Comparison of ENCODE assay signal across 22 cellular contexts in the genomic region with DNA sequence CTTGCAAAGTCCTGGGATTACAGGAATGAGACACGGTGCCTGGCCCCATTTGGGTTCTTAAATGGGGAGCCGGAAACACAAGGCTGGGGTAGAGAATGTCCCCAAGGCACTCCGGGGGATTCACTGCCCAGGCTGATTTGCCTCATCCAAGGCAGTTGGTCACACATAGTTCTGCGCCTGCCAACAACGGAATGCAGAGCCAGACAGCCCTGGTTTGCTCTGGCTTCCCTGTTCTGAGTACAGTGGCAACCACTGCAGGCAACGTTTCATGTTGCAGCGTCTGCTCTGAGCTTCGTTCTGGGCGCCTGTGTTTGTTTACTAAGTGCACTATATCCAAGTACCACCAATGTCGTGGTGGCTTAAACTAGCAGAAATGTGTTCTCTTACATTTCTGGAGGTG.
A peak's percentile ranks its signal among the peaks of the same experiment; 100 is the strongest.
DNase-seq lines count a peak whose midpoint lies in the region; ATAC-seq, FAIRE-seq and TF ChIP-seq lines count a peak whose summit lies in the region.
"Had no signal": no experiment of that assay in that cellular context is flagged by ENCODE, and none has a peak within 500 bp of the region (broad histone marks: within the 10 kb centered on the region; RNA-seq: fewer than 3 reads in every experiment).

No MANE protein-coding gene starts in this region.

- intact Hi-C loops in HepG2 (cut with micrococcal nuclease; ENCODE audit: unreplicated experiment) (no loop called here), right lobe of liver (cut with DNase I) (no loop called here), right cardiac atrium (cut with DNase I) (no loop called here), A673 (cut with micrococcal nuclease; ENCODE audit: unreplicated experiment) (no loop called here)

- no peak for TF ChIP-seq RAD21 in HepG2 (CRISPR knock-in tag; IDR thresholded peaks at IDR 0.05)

- CTCF ChIA-PET in HepG2 (lab: Yijun Ruan, JAX; ENCODE audit: low intra/inter-chr PET ratio, low total read pairs), result no interaction called here
- CTCF ChIA-PET in A673 (lab: Charles Lee), result no interaction called here

- no peaks in the 10 kb centered on the region for H3K9me3 ChIP-seq in HepG2 (ENCODE audit: low read length)
- H3K9me3 ChIP-seq in right lobe of liver, result no peaks in the 10 kb centered on the region
- no peaks in the 10 kb centered on the region for H3K9me3 ChIP-seq in right cardiac atrium (ENCODE audit: control insufficient read depth, low read length)
- H3K9me3 ChIP-seq in A673 (ENCODE audit: low read depth, low read length, poor library complexity, severe bottlenecking), result no peaks in the 10 kb centered on the region
- H3K9me3 ChIP-seq: body of pancreas, SJSA1 had no signal

- TF ChIP-seq CTCF in HepG2 (CRISPR knock-in tag; IDR thresholded peaks at IDR 0.05), result no peak
- no peak for TF ChIP-seq CTCF in right lobe of liver (IDR thresholded peaks at IDR 0.05)
- TF ChIP-seq CTCF in bronchial epithelial cell (IDR thresholded peaks at IDR 0.05; ENCODE audit: insufficient read depth, low read length, severe bottlenecking), result no peak
- no peak for TF ChIP-seq CTCF in A673 (conservative IDR thresholded peaks at IDR 0.05; ENCODE audit: low read depth, low read length)

- no peaks in the 10 kb centered on the region for H3K36me3 Mint-ChIP-seq in stimulated activated effector memory CD8-positive, alpha-beta T cell treated with anti-CD3 and anti-CD28 coated beads, Interleukin-12 subunit alpha, Interleukin-12 subunit beta, amount 100 ng/mL, for 72 hours
- H3K36me3 Mint-ChIP-seq: stimulated activated memory B cell treated with anti-CD40 and anti-IgM and Interleukin-4, amounts not matched to agents 10 μg/mL and 1 μg/mL and 100 μg/mL, for 72 hours had no signal

- no peaks in the 10 kb centered on the region for H3K27me3 ChIP-seq in HepG2 (ENCODE audit: control insufficient read depth in 1 of 2, insufficient read depth in 2 of 2, low read length in 2 of 2)
- H3K27me3 ChIP-seq in right lobe of liver, result no peaks in the 10 kb centered on the region
- H3K27me3 ChIP-seq in bronchial epithelial cell (ENCODE audit: control insufficient read depth, insufficient read depth, low read length), result no peaks in the 10 kb centered on the region
- no peaks in the 10 kb centered on the region for H3K27me3 ChIP-seq in right cardiac atrium (ENCODE audit: control insufficient read depth, insufficient read depth)
- peaks cover 37% of the 10 kb centered on the region for H3K27me3 ChIP-seq in A673 (replicated peaks; ENCODE audit: insufficient read depth, low read depth, low read length, poor library complexity)
- H3K27me3 ChIP-seq: body of pancreas, SJSA1 had no signal

- DNase-seq in HepG2 (ENCODE audit: low spot score) (peak; percentile 4), right lobe of liver (no peak), bronchial epithelial cell (ENCODE audit: low read depth) (no peak), right cardiac atrium (no peak), A673 (ENCODE audit: low spot score) (no peak)
- DNase-seq in stimulated activated effector memory CD8-positive, alpha-beta T cell treated with anti-CD3 and anti-CD28 coated beads, Interleukin-12 subunit alpha, Interleukin-12 subunit beta, amount 100 ng/mL, for 72 hours (ENCODE audit: low spot score in 2 of 2), result no peak
- DNase-seq: activated CD4-positive, alpha-beta T cell treated with anti-CD3 and anti-CD28 coated beads for 48 hours; activated naive CD4-positive, alpha-beta T cell treated with anti-CD3 and anti-CD28 coated beads, Interleukin-2, amount 50 U/mL, for 16 hours; body of pancreas; DMS79; KG1; mesendoderm; MM.1S; NCI-H2081; NCI-H446; T1000; trophoblast cell had no signal

- H3K27ac ChIP-seq in HepG2 (ENCODE audit: extremely low read length, insufficient read depth, low read length) (no peak overlapping the region), right lobe of liver (no peak overlapping the region), right cardiac atrium (ENCODE audit: low read length) (no peak overlapping the region), A673 (ENCODE audit: low read depth, low read length, poor library complexity, severe bottlenecking) (no peak overlapping the region)
- H3K27ac ChIP-seq: body of pancreas, SJSA1 had no signal

- H3K9me3 Mint-ChIP-seq in stimulated activated effector memory CD8-positive, alpha-beta T cell treated with anti-CD3 and anti-CD28 coated beads, Interleukin-12 subunit alpha, Interleukin-12 subunit beta, amount 100 ng/mL, for 72 hours, result no peaks in the 10 kb centered on the region

- BruUV-seq in HepG2 (replicated peaks; lab: Mats Ljungman, UMichigan), result no TSS peak
- no TSS peak for BruUV-seq in A673 (replicated peaks; lab: Mats Ljungman, UMichigan)

- H3K4me2 ChIP-seq in HepG2 (ENCODE audit: low read depth, low read length), result peak overlapping the region; percentile 61

- no peak overlapping the region for H3K27ac Mint-ChIP-seq in stimulated activated effector memory CD8-positive, alpha-beta T cell treated with anti-CD3 and anti-CD28 coated beads, Interleukin-12 subunit alpha, Interleukin-12 subunit beta, amount 100 ng/mL, for 72 hours
- H3K27ac Mint-ChIP-seq: activated T-helper 17 cell treated with anti-CD3 and anti-CD28 coated beads, Interleukin-2, amount 50 U/mL, for 72 hours; stimulated activated memory B cell treated with anti-CD40 and anti-IgM and Interleukin-4, amounts not matched to agents 10 μg/mL and 1 μg/mL and 100 μg/mL, for 72 hours had no signal

- peak overlapping the region; percentile 62 for H2AFZ ChIP-seq in HepG2 (ENCODE audit: low read length)

- H3K4me1 Mint-ChIP-seq in stimulated activated effector memory CD8-positive, alpha-beta T cell treated with anti-CD3 and anti-CD28 coated beads, Interleukin-12 subunit alpha, Interleukin-12 subunit beta, amount 100 ng/mL, for 72 hours, result peaks cover 11% of the 10 kb centered on the region
- H3K4me1 Mint-ChIP-seq: activated T-helper 17 cell treated with anti-CD3 and anti-CD28 coated beads, Interleukin-2, amount 50 U/mL, for 72 hours had no signal

- H3K4me1 ChIP-seq in HepG2 (ENCODE audit: insufficient read depth, low read length) (peaks cover 17% of the 10 kb centered on the region; the same call in 1 of the 2 replicates), right lobe of liver (no peaks in the 10 kb centered on the region), right cardiac atrium (ENCODE audit: control insufficient read depth, insufficient read depth, low read length) (no peaks in the 10 kb centered on the region), A673 (ENCODE audit: insufficient read depth, low read length, poor library complexity, severe bottlenecking) (no peaks in the 10 kb centered on the region)
- H3K4me1 ChIP-seq: body of pancreas, SJSA1 had no signal

- POLR2A ChIA-PET in HepG2 (lab: Yijun Ruan, JAX) (no interaction called here), A673 (lab: Charles Lee; ENCODE audit: low non-redundant PET) (no interaction called here)

- H3K4me3 ChIP-seq in HepG2 (replicated peaks in 1 of 3; ENCODE audit: insufficient read depth in 1 of 3, low read depth in 2 of 3, low read length in 3 of 3), result peak overlapping the region in 1 of 3 experiments; percentile 42; a peak in 2 of 6 replicates
- H3K4me3 ChIP-seq in right lobe of liver, result no peak overlapping the region
- H3K4me3 ChIP-seq in bronchial epithelial cell (ENCODE audit: low read depth, low read length), result no peak overlapping the region
- H3K4me3 ChIP-seq in right cardiac atrium (ENCODE audit: low read length), result no peak overlapping the region
- H3K4me3 ChIP-seq in A673 (ENCODE audit: low read depth, low read length, poor library complexity, severe bottlenecking), result no peak overlapping the region
- H3K4me3 ChIP-seq: body of pancreas, SJSA1 had no signal

- H4K20me1 ChIP-seq in HepG2 (ENCODE audit: insufficient read depth, low read length), result no peaks in the 10 kb centered on the region

- H3K4me3 Mint-ChIP-seq in stimulated activated effector memory CD8-positive, alpha-beta T cell treated with anti-CD3 and anti-CD28 coated beads, Interleukin-12 subunit alpha, Interleukin-12 subunit beta, amount 100 ng/mL, for 72 hours, result no peak overlapping the region
- H3K4me3 Mint-ChIP-seq: activated T-helper 17 cell treated with anti-CD3 and anti-CD28 coated beads, Interleukin-2, amount 50 U/mL, for 72 hours; stimulated activated memory B cell treated with anti-CD40 and anti-IgM and Interleukin-4, amounts not matched to agents 10 μg/mL and 1 μg/mL and 100 μg/mL, for 72 hours had no signal

- ATAC-seq in HepG2 (peak; percentile 92), right lobe of liver (no peak), right cardiac atrium (peak; percentile 65 to 80), GM19328 (IDR thresholded peaks at IDR 0.05; ENCODE audit: unreplicated experiment) (no peak)
- no peak for ATAC-seq in stimulated activated effector memory CD8-positive, alpha-beta T cell treated with anti-CD3 and anti-CD28 coated beads, Interleukin-12 subunit alpha, Interleukin-12 subunit beta, amount 100 ng/mL, for 72 hours
- ATAC-seq: activated T-helper 17 cell treated with anti-CD3 and anti-CD28 coated beads, Interleukin-2, amount 50 U/mL, for 72 hours; body of pancreas; sciatic nerve; stimulated activated memory B cell treated with anti-CD40 and anti-IgM and Interleukin-4, amounts not matched to agents 10 μg/mL and 1 μg/mL and 100 μg/mL, for 72 hours had no signal

- no peak overlapping the region for H3K9ac ChIP-seq in HepG2 (ENCODE audit: insufficient read depth, low read depth, low read length)

- FAIRE-seq in HepG2 (lab: Jason Lieb, UNC), result no peak
- FAIRE-seq in bronchial epithelial cell (lab: Jason Lieb, UNC), result peak; percentile 52

- in situ Hi-C loops in HepG2 (cut with HindIII; ENCODE audit: extremely low pct_ligation_motif_present, low pct_unique_long_range_greater_than_20kb), result no loop called here

- no peak for TF ChIP-seq POLR2A in HepG2 (IDR thresholded peaks at IDR 0.05; ENCODE audit: insufficient read depth in 1 of 2, low read depth in 2 of 2, low read length in 2 of 2)
- TF ChIP-seq POLR2A in right lobe of liver (IDR thresholded peaks at IDR 0.05), result no peak

- H3K79me2 ChIP-seq in HepG2 (ENCODE audit: insufficient read depth, low read length), result no peaks in the 10 kb centered on the region

- H3K36me3 ChIP-seq in HepG2 (replicated peaks in 1 of 2; ENCODE audit: control insufficient read depth in 1 of 2, insufficient read depth in 2 of 2, low read length in 2 of 2) (no peaks in the 10 kb centered on the region), right lobe of liver (no peaks in the 10 kb centered on the region), bronchial epithelial cell (ENCODE audit: control insufficient read depth, insufficient read depth, low read length) (no peaks in the 10 kb centered on the region), A673 (ENCODE audit: insufficient read depth, low read length, poor library complexity, severe bottlenecking) (no peaks in the 10 kb centered on the region)
- H3K36me3 ChIP-seq: SJSA1 had no signal

- TF ChIP-seq EP300 in HepG2 (IDR thresholded peaks at IDR 0.05; ENCODE audit: low read depth in 2 of 2, low read length in 2 of 2), result no peak
- TF ChIP-seq EP300 in HepG2 (CRISPR knock-in tag; IDR thresholded peaks at IDR 0.05; ENCODE audit: borderline replicate concordance), result no peak

- 13% methylated on average over 6 of the region's 10 CpGs for WGBS in HepG2 (ENCODE audit: low lambda C conversion rate)
- 52% methylated on average over 6 of the region's 10 CpGs for WGBS in right lobe of liver (ENCODE audit: insufficient coverage, low coverage, low lambda C conversion rate, missing lambda C conversion rate)
- 61% methylated on average over 10 of the region's 10 CpGs for WGBS in right cardiac atrium

TF ChIP-seq in HepG2, 621 proteins besides CTCF, POLR2A, EP300 and RAD21 (continues in another document):
- TF ChIP-seq TCF7L2 (IDR thresholded peaks at IDR 0.05; ENCODE audit: low read depth, low read length), result no peak

Comparison
In these comparisons a context has a peak if more than half of its experiments do, and no peak if none do; other contexts are left out.
1. ATAC-seq: peak in HepG2 (single experiment) and right cardiac atrium (2 of 2); none in right lobe of liver (0 of 4), GM19328 (single experiment) and stimulated activated effector memory CD8-positive, alpha-beta T cell treated with anti-CD3 and anti-CD28 coated beads, Interleukin-12 subunit alpha, Interleukin-12 subunit beta, amount 100 ng/mL, for 72 hours (single experiment).